8 cellular contexts compared by ENCODE assay signal in the genomic region with DNA sequence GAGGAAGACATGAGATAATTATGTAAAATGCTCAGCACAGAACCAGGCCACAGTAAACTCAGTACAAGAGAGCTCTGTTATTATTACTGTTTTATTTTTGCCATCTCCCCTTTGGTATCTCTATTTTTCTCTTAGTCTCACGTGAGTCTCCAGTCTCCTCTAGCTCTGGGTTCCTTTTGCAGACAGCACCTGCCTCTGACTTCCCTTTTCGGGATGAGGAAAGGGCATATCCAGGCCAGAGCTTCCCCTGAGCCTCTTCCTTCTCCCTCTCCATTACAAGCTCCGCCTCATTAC. TPM values are rescaled to one million over a fixed set of nuclear protein-coding genes. Genes with fewer than 3 reads are reported as not detected.
DNase-seq lines count a peak whose midpoint lies in the region; ATAC-seq and TF ChIP-seq lines count a peak whose summit lies in the region.

No MANE protein-coding gene starts in this region.

- TF ChIP-seq EP300 in neural cell (conservative IDR thresholded peaks at IDR 0.05; ENCODE audit: poor library complexity, severe bottlenecking): no peak

- no peaks in the 10 kb centered on the region for H3F3A ChIP-seq in neural cell (ENCODE audit: insufficient read depth, low read length, poor library complexity, severe bottlenecking)

- H3K36me3 ChIP-seq in RWPE2 (ENCODE audit: low read depth): no peaks in the 10 kb centered on the region
- no peaks in the 10 kb centered on the region for H3K36me3 ChIP-seq in neural cell (ENCODE audit: insufficient read depth, low read length)

- H3K79me2 ChIP-seq in neural cell (replicated peaks; ENCODE audit: insufficient read depth, low read length): peaks cover 8% of the 10 kb centered on the region

- H3K4me3 ChIP-seq in RWPE2 (ENCODE audit: severe bottlenecking) (peak overlapping the region; percentile 46), neural cell (ENCODE audit: low read length) (peak overlapping the region; percentile 69)

- no peaks in the 10 kb centered on the region for H3K36me3 Mint-ChIP-seq in activated naive CD4-positive, alpha-beta T cell treated with anti-CD3 and anti-CD28 coated beads, Interleukin-2, amount 50 U/mL, for 24 hours
- H3K36me3 Mint-ChIP-seq in endothelial cell (ENCODE audit: low read depth, unreplicated experiment): peaks cover 9% of the 10 kb centered on the region

- H3K27ac ChIP-seq in RWPE2 (ENCODE audit: poor library complexity, severe bottlenecking) (peak overlapping the region; percentile 72), neural cell (ENCODE audit: low read length) (peak overlapping the region; percentile 73)

- no peaks in the 10 kb centered on the region for H3K27me3 Mint-ChIP-seq in activated naive CD4-positive, alpha-beta T cell treated with anti-CD3 and anti-CD28 coated beads, Interleukin-2, amount 50 U/mL, for 24 hours
- peaks cover 24% of the 10 kb centered on the region for H3K27me3 Mint-ChIP-seq in endothelial cell (ENCODE audit: unreplicated experiment)

- H3K4me1 ChIP-seq in RWPE2 (ENCODE audit: insufficient read depth, poor library complexity, severe bottlenecking): peaks cover 4% of the 10 kb centered on the region

- H3K9me3 Mint-ChIP-seq in activated naive CD4-positive, alpha-beta T cell treated with anti-CD3 and anti-CD28 coated beads, Interleukin-2, amount 50 U/mL, for 24 hours: no peaks in the 10 kb centered on the region
- no peaks in the 10 kb centered on the region for H3K9me3 Mint-ChIP-seq in endothelial cell (ENCODE audit: unreplicated experiment)

- DNase-seq in activated naive CD4-positive, alpha-beta T cell treated with anti-CD3 and anti-CD28 coated beads, Interleukin-2, amount 50 U/mL, for 16 hours: no peak
- no peak for DNase-seq in RWPE2 (ENCODE audit: low spot score)
- DNase-seq in endothelial cell (ENCODE audit: low spot score): peak; percentile 18
- no peak for DNase-seq in UCSD-AML1 (lab: John Stamatoyannopoulos, UW; ENCODE audit: unreplicated experiment)
- DNase-seq in activated effector memory CD4-positive, alpha-beta T cell treated with Interleukin-2 at 50 U/mL for 16 hours: no peak

- TF ChIP-seq RAD21 in neural cell (conservative IDR thresholded peaks at IDR 0.05): no peak

- H3K4me3 Mint-ChIP-seq in activated naive CD4-positive, alpha-beta T cell treated with anti-CD3 and anti-CD28 coated beads, Interleukin-2, amount 50 U/mL, for 24 hours: peak overlapping the region; percentile 94
- H3K4me3 Mint-ChIP-seq in endothelial cell (ENCODE audit: unreplicated experiment): peak overlapping the region; percentile 90

- TF ChIP-seq CTCF in RWPE2 (IDR thresholded peaks at IDR 0.05; ENCODE audit: poor library complexity, severe bottlenecking) (no peak), endothelial cell (IDR thresholded peaks at IDR 0.05; ENCODE audit: unreplicated experiment) (no peak), neural cell (IDR thresholded peaks at IDR 0.05; ENCODE audit: poor library complexity, severe bottlenecking) (no peak)

- peaks cover 29% of the 10 kb centered on the region for H3K4me1 Mint-ChIP-seq in activated naive CD4-positive, alpha-beta T cell treated with anti-CD3 and anti-CD28 coated beads, Interleukin-2, amount 50 U/mL, for 24 hours
- H3K4me1 Mint-ChIP-seq in endothelial cell (ENCODE audit: unreplicated experiment): peaks cover 37% of the 10 kb centered on the region

- no peak overlapping the region for H2AFZ ChIP-seq in neural cell (ENCODE audit: low read depth, low read length)

- no peak overlapping the region for H3K27ac Mint-ChIP-seq in activated naive CD4-positive, alpha-beta T cell treated with anti-CD3 and anti-CD28 coated beads, Interleukin-2, amount 50 U/mL, for 24 hours
- peak overlapping the region; percentile 94 for H3K27ac Mint-ChIP-seq in endothelial cell (ENCODE audit: unreplicated experiment)

- H3K4me2 ChIP-seq in neural cell (ENCODE audit: low read length): no peak overlapping the region

- H3K27me3 ChIP-seq in RWPE2 (ENCODE audit: insufficient read depth, poor library complexity, severe bottlenecking) (no peaks in the 10 kb centered on the region), neural cell (ENCODE audit: insufficient read depth, low read depth, low read length) (no peaks in the 10 kb centered on the region)

- H3K9me3 ChIP-seq in RWPE2 (ENCODE audit: severe bottlenecking) (no peaks in the 10 kb centered on the region), neural cell (ENCODE audit: low read length) (no peaks in the 10 kb centered on the region)

- H3K9me2 ChIP-seq in neural cell (ENCODE audit: insufficient read depth, low read length): no peaks in the 10 kb centered on the region

- H3K9ac ChIP-seq in neural cell (ENCODE audit: low read length): peak overlapping the region; percentile 79

- ATAC-seq in RWPE2 (ENCODE audit: low read depth) (no peak), HG03025 (IDR thresholded peaks at IDR 0.05; ENCODE audit: low FRiP score, unreplicated experiment) (no peak)

- no peaks in the 10 kb centered on the region for H4K20me1 ChIP-seq in neural cell (ENCODE audit: insufficient read depth)

TF ChIP-seq in neural cell, 6 proteins besides CTCF, POLR2A, EP300 and RAD21:
- no peak for TF ChIP-seq MXI1 (conservative IDR thresholded peaks at IDR 0.05; ENCODE audit: poor library complexity, severe bottlenecking)
- no peak for TF ChIP-seq REST (IDR thresholded peaks at IDR 0.05; ENCODE audit: borderline replicate concordance)
- TF ChIP-seq SMC3 (conservative IDR thresholded peaks at IDR 0.05; ENCODE audit: poor library complexity): no peak
- TF ChIP-seq EZH2 (IDR thresholded peaks at IDR 0.05; ENCODE audit: borderline replicate concordance, insufficient read depth, low read length, poor library complexity, severe bottlenecking): no peak
- TF ChIP-seq TAF1 (IDR thresholded peaks at IDR 0.05; ENCODE audit: low read depth): no peak
- TF ChIP-seq POLR2AphosphoS5 (IDR thresholded peaks at IDR 0.05): no peak

RNA-seq across cellular contexts. Expression of gene CNFN, which starts 6.1 kb away (rescaled TPM):
- total RNA-seq in endothelial cell (ENCODE audit: unreplicated experiment): 4.1 TPM
- not detected in 2 replicates for polyA plus RNA-seq in neural cell
- not detected in 2 replicates for polyA minus RNA-seq in neural cell

RNA-seq across cellular contexts. Expression of gene LIPE, which starts 31.0 kb away (rescaled TPM):
- total RNA-seq in endothelial cell (ENCODE audit: unreplicated experiment): 5.5 TPM
- polyA plus RNA-seq in neural cell: 19.1 and 24.7 TPM in 2 replicates
- 26.5 and 30.9 TPM in 2 replicates for polyA minus RNA-seq in neural cell

RNA-seq across cellular contexts. Expression of gene CXCL17, which starts 46.6 kb away (rescaled TPM):
- total RNA-seq in endothelial cell (ENCODE audit: unreplicated experiment): not detected
- polyA plus RNA-seq in neural cell: not detected in 2 replicates
- not detected in 2 replicates for polyA minus RNA-seq in neural cell
